ENCODE assay signal across 26 cellular contexts in the genomic region with DNA sequence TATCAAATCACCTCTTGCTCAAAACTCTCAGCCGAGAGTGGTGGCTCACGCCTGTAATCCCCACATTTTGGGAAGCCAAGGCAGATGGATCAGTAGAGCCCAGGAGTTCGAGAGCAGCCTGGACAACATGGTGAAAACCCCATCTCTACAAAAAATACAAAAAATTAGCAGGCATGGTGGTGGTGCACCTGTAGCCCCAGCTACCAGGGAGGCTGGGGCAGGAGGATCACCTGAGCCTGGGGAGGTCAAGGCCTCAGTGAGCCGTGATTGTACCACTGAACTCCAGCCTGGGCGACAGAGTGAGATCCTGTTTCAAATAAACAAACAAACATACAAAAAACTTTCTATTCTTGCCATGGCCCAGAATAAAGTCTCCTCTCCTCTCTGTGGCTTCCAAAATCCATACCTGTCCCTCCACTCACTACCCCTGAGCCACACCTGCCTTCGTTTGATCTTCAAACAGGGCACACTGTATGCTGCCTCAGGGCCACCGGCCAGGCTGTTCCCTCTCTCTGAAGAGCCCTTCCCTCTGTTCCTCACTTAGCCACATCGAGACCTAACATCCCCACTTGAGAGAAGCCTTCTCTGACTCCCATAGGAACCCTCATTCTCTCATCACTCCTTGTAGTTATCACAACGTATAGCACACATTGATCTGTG. TPM values are rescaled to one million over a fixed set of nuclear protein-coding genes. Genes with fewer than 3 reads are reported as not detected.
DNase-seq lines count a peak whose midpoint lies in the region; ATAC-seq and TF ChIP-seq lines count a peak whose summit lies in the region.
"Had no signal": no experiment of that assay in that cellular context is flagged by ENCODE, and none has a peak within 500 bp of the region (broad histone marks: within the 10 kb centered on the region; RNA-seq: fewer than 3 reads in every experiment).

No MANE protein-coding gene starts in this region.

- WGBS in hepatocyte (ENCODE audit: low lambda C conversion rate, missing lambda C conversion rate) = 90% methylated on average over 9 of the region's 9 CpGs
- WGBS in psoas muscle, 3 donors = 89 to 94% (median 91%) methylated on average over 9 of the region's 9 CpGs
- WGBS in transverse colon (ENCODE audit: low coverage in 1 of 2), 2 donors = 78 to 81% methylated on average over 6 to 9 of the region's 9 CpGs

- H2AFZ ChIP-seq in hepatocyte = no peak overlapping the region
- H2AFZ ChIP-seq: GM23338 had no signal

- no peak for DNase-seq in hepatocyte (ENCODE audit: low spot score)
- DNase-seq in psoas muscle = no peak
- DNase-seq in transverse colon = no peak
- DNase-seq in HEK293T (ENCODE audit: extremely low spot score) = no peak
- DNase-seq: Caco-2; CD4-positive, alpha-beta memory T cell; DMS 273 treated with DMSO at 0.1 percent for 48 hours; DMS79 treated with DMSO at 0.1 percent for 48 hours; KG1; NCI-H1105; NCI-H2029 treated with DMSO at 0.1 percent for 48 hours; NCI-H2171; NCI-H345; NCI-H524; NCI-H774; OCI-M1; SHP77 had no signal

- in situ Hi-C loops in transverse colon (cut with MboI; ENCODE audit: low pct_ligation_motif_present in 1 of 4, low pct_unique_long_range_greater_than_20kb in 1 of 4, low sequenced_read_pairs in 3 of 4) = no loop called here

- H3K9me3 ChIP-seq in hepatocyte (ENCODE audit: low read depth) (no peaks in the 10 kb centered on the region), psoas muscle (no peaks in the 10 kb centered on the region), transverse colon (no peaks in the 10 kb centered on the region)
- H3K9me3 ChIP-seq: BLaER1, Caco-2, HAP-1 had no signal

- no peak overlapping the region for H3K4me2 ChIP-seq in hepatocyte
- H3K4me2 ChIP-seq: BLaER1, GM23338 had no signal

- H3K36me3 ChIP-seq in hepatocyte (replicated peaks; ENCODE audit: insufficient read depth, low read depth) (no peaks in the 10 kb centered on the region), psoas muscle (ENCODE audit: insufficient read depth in 1 of 2, low read depth in 1 of 2) (no peaks in the 10 kb centered on the region), transverse colon (no peaks in the 10 kb centered on the region)
- H3K36me3 ChIP-seq: BLaER1, HAP-1 had no signal

- POLR2A ChIA-PET in HEK293T (lab: Yijun Ruan, JAX) = interaction anchor here (1.0 kb wide), 1 partner anchor 13 kb away, joined by 4 read pairs; no protein-coding TSS in a partner anchor

- no peaks in the 10 kb centered on the region for H3K9me2 ChIP-seq in hepatocyte (replicated peaks; ENCODE audit: insufficient read depth)

- no peaks in the 10 kb centered on the region for H3K79me2 ChIP-seq in hepatocyte

- TF ChIP-seq CTCF in VCaP (conservative IDR thresholded peaks at IDR 0.05) = no peak
- no peak for TF ChIP-seq CTCF in hepatocyte (IDR thresholded peaks at IDR 0.05; ENCODE audit: poor library complexity)
- no peak for TF ChIP-seq CTCF in psoas muscle (IDR thresholded peaks at IDR 0.05)
- no peak for TF ChIP-seq CTCF in transverse colon (IDR thresholded peaks at IDR 0.05)

- H3K27me3 ChIP-seq in hepatocyte = no peaks in the 10 kb centered on the region
- no peaks in the 10 kb centered on the region for H3K27me3 ChIP-seq in psoas muscle (ENCODE audit: insufficient read depth in 3 of 3, low read length in 2 of 3)
- H3K27me3 ChIP-seq in transverse colon = no peaks in the 10 kb centered on the region
- H3K27me3 ChIP-seq: BLaER1 had no signal

- CTCF ChIA-PET in HEK293T (lab: Yijun Ruan, JAX) = no interaction called here

- no peak for TF ChIP-seq EP300 in transverse colon (IDR thresholded peaks at IDR 0.05; ENCODE audit: low read depth)

- no peaks in the 10 kb centered on the region for H4K20me1 ChIP-seq in hepatocyte (ENCODE audit: insufficient read depth, poor library complexity, severe bottlenecking)
- H4K20me1 ChIP-seq: BLaER1 had no signal

- H3K4me1 ChIP-seq in hepatocyte (ENCODE audit: insufficient read depth) (peaks cover 37% of the 10 kb centered on the region), psoas muscle (peaks cover 25% of the 10 kb centered on the region), transverse colon (peaks cover 22 to 72% (median 54%) of the 10 kb centered on the region in 4 donors)
- H3K4me1 ChIP-seq: HAP-1 had no signal

- ATAC-seq in psoas muscle (no peak), HG03039 (IDR thresholded peaks at IDR 0.05; ENCODE audit: unreplicated experiment) (no peak), GM21717 (IDR thresholded peaks at IDR 0.05; ENCODE audit: unreplicated experiment) (no peak)
- ATAC-seq: GM12878, GM23338 had no signal

- peak overlapping the region; percentile 76 for H3K27ac ChIP-seq in VCaP
- peak overlapping the region; percentile 95 for H3K27ac ChIP-seq in hepatocyte
- H3K27ac ChIP-seq in psoas muscle = peak overlapping the region; percentile 44
- H3K27ac ChIP-seq in transverse colon = peak overlapping the region; percentile 84 to 92 (median 89)
- H3K27ac ChIP-seq: BLaER1 had no signal

- no peak for TF ChIP-seq POLR2A in transverse colon (IDR thresholded peaks at IDR 0.05)

- intact Hi-C loops in psoas muscle (cut with DNase I) (no loop called here), transverse colon (cut with DNase I; ENCODE audit: low total_unique reads) (no loop called here)

- H3K4me3 ChIP-seq in hepatocyte (no peak overlapping the region), psoas muscle (no peak overlapping the region), transverse colon (no peak overlapping the region)
- H3K4me3 ChIP-seq: BLaER1, GM12878, GM23338, HAP-1 had no signal

TF ChIP-seq in HEK293T, 16 proteins besides CTCF, POLR2A, EP300 and RAD21:
- TF ChIP-seq NFRKB (IDR thresholded peaks at IDR 0.05) (no peak), ARNT (IDR thresholded peaks at IDR 0.05) (no peak), ELF4 (IDR thresholded peaks at IDR 0.05) (no peak), TARDBP (IDR thresholded peaks at IDR 0.05) (no peak), SUZ12 (IDR thresholded peaks at IDR 0.05) (no peak), BHLHE40 (IDR thresholded peaks at IDR 0.05; ENCODE audit: borderline replicate concordance) (no peak)
TF ChIP-seq in HEK293T: peak in this region for 0.

RNA-seq across cellular contexts. Expression of gene LGI4, which starts 6.3 kb away (rescaled TPM):
- total RNA-seq in hepatocyte (2.4 and 6.3 TPM in 2 replicates), psoas muscle (10 to 100 TPM in 3 of 4 donors, 1 to 10 TPM in 1; 3.3 to 22.1 (median 17.3) TPM), transverse colon (10 to 100 TPM in 3 of 4 donors, 1 to 10 TPM in 1; 9.8 to 71.8 (median 25.9) TPM)
- polyA plus RNA-seq in hepatocyte (5.2 and 8.8 TPM in 2 replicates), psoas muscle (10 to 100 TPM in 1 of 3 donors, 1 to 10 TPM in 2; 3.2 to 17.1 (median 9.5) TPM)
- total RNA-seq: GM12878, HT1080 had no signal
- polyA plus RNA-seq: CD4-positive, alpha-beta memory T cell had no signal

RNA-seq across cellular contexts. Expression of gene FXYD1, which starts 10.1 kb away (rescaled TPM):
- total RNA-seq in hepatocyte = 2.9 and 7.5 TPM in 2 replicates
- polyA plus RNA-seq in hepatocyte = 18.5 and 22.0 TPM in 2 replicates
- 100 to 1,000 TPM; 409 to 860 (median 548) TPM for total RNA-seq in psoas muscle
- polyA plus RNA-seq in psoas muscle = 100 to 1,000 TPM; 210 to 581 (median 299) TPM
- 10 to 100 TPM in 2 of 4 donors, not detected in 2; 10.6 to 29.2 TPM for total RNA-seq in transverse colon
- total RNA-seq: Caco-2, HT1080, RPMI7951 had no signal

RNA-seq across cellular contexts. Expression of gene FXYD3, which starts 12.9 kb away (rescaled TPM):
- total RNA-seq in hepatocyte = 225 and 235 TPM in 2 replicates
- 491 and 542 TPM in 2 replicates for polyA plus RNA-seq in hepatocyte
- not detected for total RNA-seq in psoas muscle
- under 1 TPM; 0.10 to 0.38 (median 0.13) TPM for polyA plus RNA-seq in psoas muscle
- 1,000 to 10,000 TPM; 1,678 to 4,641 (median 3,622) TPM for total RNA-seq in transverse colon
- total RNA-seq: CD4-positive, alpha-beta memory T cell; GM23338; HT1080 had no signal
- polyA plus RNA-seq: CD4-positive, alpha-beta memory T cell had no signal

RNA-seq across cellular contexts. Expression of gene FXYD7, which starts 14.5 kb away (rescaled TPM):
- 0.27 TPM in 1 of 2 replicates, not detected in the other for total RNA-seq in hepatocyte
- polyA plus RNA-seq in hepatocyte = 0.22 and 0.46 TPM in 2 replicates
- total RNA-seq in psoas muscle = under 1 TPM in 3 of 4 donors, not detected in 1; 0.56 to 0.65 (median 0.58) TPM
- under 1 TPM in 1 of 3 donors, not detected in 2; 0.13 TPM for polyA plus RNA-seq in psoas muscle
- total RNA-seq in transverse colon = not detected
- total RNA-seq: Caco-2, RPMI7951 had no signal

RNA-seq across cellular contexts. Expression of gene FXYD5, which starts 26.0 kb away (rescaled TPM):
- total RNA-seq in hepatocyte = 36.4 and 42.8 TPM in 2 replicates
- polyA plus RNA-seq in hepatocyte = 81.1 and 90.2 TPM in 2 replicates
- 10 to 100 TPM in 3 of 4 donors, 1 to 10 TPM in 1; 9.5 to 14.8 (median 11.7) TPM for total RNA-seq in psoas muscle
- polyA plus RNA-seq in psoas muscle = 10 to 100 TPM in 2 of 3 donors, 1 to 10 TPM in 1; 6.4 to 19.1 (median 11.5) TPM
- 10 to 100 TPM in 2 of 4 donors, 1 to 10 TPM in 2; 2.0 to 57.2 (median 15.1) TPM for total RNA-seq in transverse colon

Comparison
In these comparisons a context has a peak if more than half of its experiments do, and no peak if none do; other contexts are left out.
1. H3K27ac ChIP-seq: peak in every context shown above with its lines; median percentile 95 in hepatocyte; 89 in transverse colon; 76 in VCaP; 44 in psoas muscle.
2. RNA of gene FXYD1, which starts 10.1 kb away (total RNA-seq): 409 to 860 TPM in psoas muscle; 10.6 to 29.2 TPM in transverse colon and 2.9 to 7.5 TPM in hepatocyte; every median in the first group is over 10 times any median in the second.
3. RNA of gene FXYD3, which starts 12.9 kb away (total RNA-seq): 1,678 to 4,641 TPM in transverse colon and 225 to 235 TPM in hepatocyte; not detected in psoas muscle; every median in the first group is over 100 times any median in the second.